ENCODE assay signal across 10 cellular contexts in genomic region chr6:151723152-151723551, GRCh38.
A peak's percentile ranks its signal among the peaks of the same experiment; 100 is the strongest.
DNase-seq lines count a peak whose midpoint lies in the region; ATAC-seq and TF ChIP-seq lines count a peak whose summit lies in the region.
"Had no signal": no experiment of that assay in that cellular context is flagged by ENCODE, and none has a peak within 500 bp of the region (broad histone marks: within the 10 kb centered on the region; RNA-seq: fewer than 3 reads in every experiment).

No MANE protein-coding gene starts in this region.

- WGBS in SK-N-SH (ENCODE audit: low lambda C conversion rate) = 15% methylated on average over 1 of the region's 1 CpG

- H3K4me3 ChIP-seq in Karpas-422 (ENCODE audit: low read length) (peak overlapping the region; percentile 30), SK-N-SH (ENCODE audit: low read depth in 2 of 2, low read length in 1 of 2) (no peak overlapping the region)
- H3K4me3 ChIP-seq: right lobe of liver had no signal

- H4K20me1 ChIP-seq in Karpas-422 (ENCODE audit: insufficient read depth, low read depth, low read length) = no peaks in the 10 kb centered on the region
- no peaks in the 10 kb centered on the region for H4K20me1 ChIP-seq in SK-N-SH (ENCODE audit: insufficient read depth)

- H3K4me1 ChIP-seq in Karpas-422 (ENCODE audit: low read length) = peaks cover 85% of the 10 kb centered on the region
- no peaks in the 10 kb centered on the region for H3K4me1 ChIP-seq in SK-N-SH (ENCODE audit: control insufficient read depth in 1 of 2, insufficient read depth in 2 of 2, low read depth in 1 of 2, low read length in 1 of 2)

- TF ChIP-seq EP300 in SK-N-SH (IDR thresholded peaks at IDR 0.05; ENCODE audit: borderline replicate concordance in 1 of 2, low read depth in 1 of 2, low read length in 1 of 2) = no peak

- H3K27ac ChIP-seq in Karpas-422 (ENCODE audit: low read length) (peak overlapping the region; percentile 98), SK-N-SH (ENCODE audit: low read depth in 2 of 2, low read length in 1 of 2) (no peak overlapping the region)
- H3K27ac ChIP-seq: right lobe of liver had no signal

- POLR2A ChIA-PET in SK-N-SH (lab: Yijun Ruan, JAX) = no interaction called here

- no peak for TF ChIP-seq RAD21 in SK-N-SH (IDR thresholded peaks at IDR 0.05; ENCODE audit: low read length)

- CTCF ChIA-PET in SK-N-SH (lab: Yijun Ruan, JAX) = interaction anchor here (1.0 kb wide), 1 partner anchor 142 kb away, joined by 4 read pairs; no protein-coding TSS in a partner anchor

- H3K4me2 ChIP-seq in Karpas-422 (ENCODE audit: low read depth, low read length, poor library complexity, severe bottlenecking) (peak overlapping the region; percentile 60), SK-N-SH (no peak overlapping the region)

- peak overlapping the region; percentile 55 for H3K9ac ChIP-seq in Karpas-422 (ENCODE audit: low read length)
- no peak overlapping the region for H3K9ac ChIP-seq in SK-N-SH

- ATAC-seq in GM18511 (IDR thresholded peaks at IDR 0.05; ENCODE audit: unreplicated experiment) = peak; percentile 87
- ATAC-seq in GM21619 (IDR thresholded peaks at IDR 0.05; ENCODE audit: unreplicated experiment) = peak; percentile 78

- H3K36me3 ChIP-seq in Karpas-422 (ENCODE audit: insufficient read depth, low read length) (peaks cover 16% of the 10 kb centered on the region; the same call in 1 of the 2 replicates), SK-N-SH (replicated peaks in 1 of 2; ENCODE audit: control insufficient read depth in 1 of 2, insufficient read depth in 2 of 2, low read length in 1 of 2) (no peaks in the 10 kb centered on the region)

- peak; percentile 53 for DNase-seq in Karpas-422
- peak; percentile 34 to 65 for DNase-seq in stimulated activated CD4-positive, alpha-beta T cell treated with anti-CD3 and anti-CD28 coated beads, Interleukin-2, amount 100 ng/mL, for 24 hours
- no peak for DNase-seq in NCI-H69 (lab: John Stamatoyannopoulos, UW)
- no peak for DNase-seq in hippocampal formation (lab: John Stamatoyannopoulos, UW)
- DNase-seq in SK-N-SH = no peak
- DNase-seq in foreskin melanocyte = no peak
- DNase-seq: NCI-H526, right lobe of liver had no signal

- H2AFZ ChIP-seq in Karpas-422 (ENCODE audit: low read length) = no peak overlapping the region
- H2AFZ ChIP-seq in SK-N-SH (ENCODE audit: low read depth) = no peak overlapping the region

- H3K9me2 ChIP-seq in Karpas-422 (replicated peaks; ENCODE audit: insufficient read depth, low read length) = no peaks in the 10 kb centered on the region
- H3K9me2 ChIP-seq in SK-N-SH = no peaks in the 10 kb centered on the region

- no peaks in the 10 kb centered on the region for H3F3A ChIP-seq in SK-N-SH (replicated peaks; ENCODE audit: insufficient read depth)

- H3K79me2 ChIP-seq in Karpas-422 (ENCODE audit: low read length) (peaks cover 12% of the 10 kb centered on the region), SK-N-SH (ENCODE audit: insufficient read depth) (no peaks in the 10 kb centered on the region)

- H3K27me3 ChIP-seq in Karpas-422 (ENCODE audit: low read length) = no peaks in the 10 kb centered on the region
- H3K27me3 ChIP-seq in SK-N-SH (ENCODE audit: insufficient read depth) = no peaks in the 10 kb centered on the region; the same call in 1 of the 2 replicates
- H3K27me3 ChIP-seq: right lobe of liver had no signal

- TF ChIP-seq CTCF in SK-N-SH (IDR thresholded peaks at IDR 0.05) = no peak

- H3K9me3 ChIP-seq in Karpas-422 (ENCODE audit: low read length) (no peaks in the 10 kb centered on the region), SK-N-SH (no peaks in the 10 kb centered on the region)
- H3K9me3 ChIP-seq: right lobe of liver had no signal

TF ChIP-seq in SK-N-SH, 30 proteins besides CTCF, POLR2A, EP300 and RAD21:
- TF ChIP-seq RXRA (IDR thresholded peaks at IDR 0.05; ENCODE audit: borderline replicate concordance, low read depth) = no peak
- TF ChIP-seq NFIC (IDR thresholded peaks at IDR 0.05; ENCODE audit: borderline replicate concordance) = no peak
- TF ChIP-seq MXI1 (IDR thresholded peaks at IDR 0.05; ENCODE audit: low read depth, low read length) = no peak
- no peak for TF ChIP-seq MEF2A (IDR thresholded peaks at IDR 0.05; ENCODE audit: borderline replicate concordance, low read depth)
TF ChIP-seq in SK-N-SH: peak in this region for 0.

Comparison
In these comparisons a context has a peak if more than half of its experiments do, and no peak if none do; other contexts are left out.
1. DNase-seq: peak in Karpas-422 (single experiment) and stimulated activated CD4-positive, alpha-beta T cell treated with anti-CD3 and anti-CD28 coated beads, Interleukin-2, amount 100 ng/mL, for 24 hours (2 of 2); none in NCI-H69 (single experiment), hippocampal formation (0 of 2), SK-N-SH (single experiment) and foreskin melanocyte (single experiment).